Comparison of ENCODE assay signal across 35 cellular contexts in genomic region chr6:168462454-168462853, GRCh38. TPM values are rescaled to one million over a fixed set of nuclear protein-coding genes. Genes with fewer than 3 reads are reported as not detected.
"Had no signal": no experiment of that assay in that cellular context is flagged by ENCODE, and none has a peak within 500 bp of the region (broad histone marks: within the 10 kb centered on the region; RNA-seq: fewer than 3 reads in every experiment).

No MANE protein-coding gene starts in this region.

- H3K4me1 Mint-ChIP-seq: activated B cell treated with CpG ODN at 0.5 μM for 24 hours; activated naive CD4-positive, alpha-beta T cell treated with anti-CD3 and anti-CD28 coated beads, Interleukin-2, amount 50 U/mL, for 24 hours; activated naive CD8-positive, alpha-beta T cell treated with anti-CD3 and anti-CD28 coated beads for 36 hours; activated naive CD8-positive, alpha-beta T cell treated with anti-CD3 and anti-CD28 coated beads, Interleukin-2, amount 50 U/mL, for 24 hours; T-cell had no signal

- ATAC-seq: activated CD4-positive, CD25-positive, alpha-beta regulatory T cell treated with anti-CD3 and anti-CD28 coated beads, Interleukin-2, amount 50 U/mL, for 24 hours; activated CD8-positive, alpha-beta T cell treated with anti-CD3 and anti-CD28 coated beads for 36 hours; activated naive CD8-positive, alpha-beta T cell treated with anti-CD3 and anti-CD28 coated beads, Interleukin-2, amount 50 U/mL, for 24 hours; activated T-cell treated with anti-CD3 and anti-CD28 coated beads, Interleukin-2, amount 50 U/mL, for 4 hours; body of pancreas; effector memory CD8-positive, alpha-beta T cell; gastroesophageal sphincter; T-cell had no signal

- H3K4me3 ChIP-seq: adrenal gland, body of pancreas, esophagus squamous epithelium, gastroesophageal sphincter had no signal

- H3K27ac Mint-ChIP-seq: activated B cell treated with CpG ODN at 0.5 μM for 24 hours; activated CD8-positive, alpha-beta T cell treated with anti-CD3 and anti-CD28 coated beads for 36 hours; activated naive CD4-positive, alpha-beta T cell treated with anti-CD3 and anti-CD28 coated beads for 36 hours; activated naive CD4-positive, alpha-beta T cell treated with anti-CD3 and anti-CD28 coated beads, Interleukin-2, amount 50 U/mL, for 24 hours; activated naive CD8-positive, alpha-beta T cell treated with anti-CD3 and anti-CD28 coated beads for 36 hours; activated naive CD8-positive, alpha-beta T cell treated with anti-CD3 and anti-CD28 coated beads, Interleukin-2, amount 50 U/mL, for 24 hours; activated T-helper 2 cell treated with anti-CD3 and anti-CD28 coated beads, Interferon-gamma antibody, Interleukin-2, Interleukin-4, amounts not matched to agents 10 μg/mL and 5 μg/mL and 100 μg/mL, durations not matched to agents 14 hours and 24 hours and 36 hours; effector memory CD8-positive, alpha-beta T cell; T-cell; T-helper 1 cell treated with Interleukin-12 subunit alpha and Interleukin-12 subunit beta and Interleukin-4 antibody, amounts not matched to agents 30 μg/mL and 1 μg/mL, for 36 hours had no signal

- H3K9me3 Mint-ChIP-seq: activated B cell treated with CpG ODN at 0.5 μM for 24 hours; activated CD8-positive, alpha-beta T cell treated with anti-CD3 and anti-CD28 coated beads for 36 hours; activated naive CD4-positive, alpha-beta T cell treated with anti-CD3 and anti-CD28 coated beads for 36 hours; activated naive CD4-positive, alpha-beta T cell treated with anti-CD3 and anti-CD28 coated beads, Interleukin-2, amount 50 U/mL, for 24 hours; activated naive CD8-positive, alpha-beta T cell treated with anti-CD3 and anti-CD28 coated beads for 36 hours; activated naive CD8-positive, alpha-beta T cell treated with anti-CD3 and anti-CD28 coated beads, Interleukin-2, amount 50 U/mL, for 24 hours; activated T-cell treated with anti-CD3 and anti-CD28 coated beads, Interleukin-2, amount 50 U/mL, for 4 hours; activated T-helper 2 cell treated with anti-CD3 and anti-CD28 coated beads, Interferon-gamma antibody, Interleukin-2, Interleukin-4, amounts not matched to agents 10 μg/mL and 5 μg/mL and 100 μg/mL, durations not matched to agents 14 hours and 24 hours and 36 hours; effector memory CD8-positive, alpha-beta T cell; T-helper 1 cell treated with Interleukin-12 subunit alpha and Interleukin-12 subunit beta and Interleukin-4 antibody, amounts not matched to agents 30 μg/mL and 1 μg/mL, for 36 hours had no signal

- H3K27ac ChIP-seq: adrenal gland, body of pancreas, esophagus squamous epithelium, gastroesophageal sphincter, WERI-Rb-1 had no signal

- H3K27me3 ChIP-seq: adrenal gland, body of pancreas, esophagus squamous epithelium, gastroesophageal sphincter had no signal

- H3K9me3 ChIP-seq: adrenal gland, body of pancreas, esophagus squamous epithelium, gastroesophageal sphincter had no signal

- H3K4me1 ChIP-seq: adrenal gland, body of pancreas had no signal

- H3K36me3 Mint-ChIP-seq: activated naive CD4-positive, alpha-beta T cell treated with anti-CD3 and anti-CD28 coated beads, Interleukin-2, amount 50 U/mL, for 24 hours; activated naive CD8-positive, alpha-beta T cell treated with anti-CD3 and anti-CD28 coated beads for 36 hours; T-cell had no signal

- DNase-seq: activated B cell treated with CpG ODN at 0.5 μM for 24 hours; activated CD4-positive, alpha-beta T cell treated with anti-CD3 and anti-CD28 coated beads for 48 hours; activated CD4-positive, alpha-beta T cell treated with anti-CD3 and anti-CD28 coated beads, Interleukin-2, amount 50 U/mL, for 1 hour; activated CD4-positive, alpha-beta T cell treated with anti-CD3 and anti-CD28 coated beads, Interleukin-2, amount 50 U/mL, for 48 hours; activated CD8-positive, alpha-beta memory T cell treated with anti-CD3 and anti-CD28 coated beads for 24 hours; activated CD8-positive, alpha-beta T cell treated with anti-CD3 and anti-CD28 coated beads for 36 hours; activated effector memory CD4-positive, alpha-beta T cell treated with anti-CD3 and anti-CD28 coated beads, Interleukin-2, amount 50 U/mL, for 16 hours; activated naive CD4-positive, alpha-beta T cell treated with anti-CD3 and anti-CD28 coated beads for 36 hours; activated naive CD8-positive, alpha-beta T cell treated with anti-CD3 and anti-CD28 coated beads for 36 hours; activated naive CD8-positive, alpha-beta T cell treated with anti-CD3 and anti-CD28 coated beads, Interleukin-2, amount 50 U/mL, for 24 hours; activated T-cell treated with anti-CD3 and anti-CD28 coated beads, Interleukin-2, amount 50 U/mL, for 4 hours; adrenal gland; amygdala; aorta; body of pancreas; caudate nucleus; cortex of kidney; dermis blood vessel endothelial cell; effector CD4-positive, alpha-beta T cell; effector memory CD8-positive, alpha-beta T cell; erythroblast; esophagus squamous epithelium; foreskin melanocyte; T-cell; T1000; WERI-Rb-1 had no signal

- H3K27me3 Mint-ChIP-seq: activated B cell treated with CpG ODN at 0.5 μM for 24 hours had no signal

- H3K36me3 ChIP-seq: adrenal gland, esophagus squamous epithelium, gastroesophageal sphincter, WERI-Rb-1 had no signal

- H3K4me3 Mint-ChIP-seq: activated B cell treated with CpG ODN at 0.5 μM for 24 hours; activated CD8-positive, alpha-beta T cell treated with anti-CD3 and anti-CD28 coated beads for 36 hours; activated naive CD4-positive, alpha-beta T cell treated with anti-CD3 and anti-CD28 coated beads for 36 hours; activated naive CD4-positive, alpha-beta T cell treated with anti-CD3 and anti-CD28 coated beads, Interleukin-2, amount 50 U/mL, for 24 hours; activated naive CD8-positive, alpha-beta T cell treated with anti-CD3 and anti-CD28 coated beads for 36 hours; activated naive CD8-positive, alpha-beta T cell treated with anti-CD3 and anti-CD28 coated beads, Interleukin-2, amount 50 U/mL, for 24 hours; activated T-cell treated with anti-CD3 and anti-CD28 coated beads, Interleukin-2, amount 50 U/mL, for 4 hours; effector memory CD8-positive, alpha-beta T cell; T-cell; T-helper 1 cell treated with Interleukin-12 subunit alpha and Interleukin-12 subunit beta and Interleukin-4 antibody, amounts not matched to agents 30 μg/mL and 1 μg/mL, for 36 hours had no signal

RNA-seq across cellular contexts. Expression of gene SMOC2, which starts 21.5 kb away (rescaled TPM):
- total RNA-seq: activated B cell treated with CpG ODN at 0.5 μM for 24 hours; activated CD8-positive, alpha-beta T cell treated with anti-CD3 and anti-CD28 coated beads for 36 hours; activated naive CD4-positive, alpha-beta T cell treated with anti-CD3 and anti-CD28 coated beads for 36 hours; activated naive CD8-positive, alpha-beta T cell treated with anti-CD3 and anti-CD28 coated beads for 36 hours; activated T-helper 2 cell treated with anti-CD3 and anti-CD28 coated beads, Interferon-gamma antibody, Interleukin-2, Interleukin-4, amounts not matched to agents 10 μg/mL and 5 μg/mL and 100 μg/mL, durations not matched to agents 14 hours and 24 hours and 36 hours; dermis blood vessel endothelial cell; fibroblast of lung; fibroblast of villous mesenchyme; glomerular endothelial cell; T-helper 2 cell treated with Interferon-gamma antibody and Interleukin-4, amounts not matched to agents 100 ng/mL and 5 ng/mL, for 36 hours had no signal
- polyA plus RNA-seq: fibroblast of lung had no signal
